8 cellular contexts compared by ENCODE assay signal in the genomic region with DNA sequence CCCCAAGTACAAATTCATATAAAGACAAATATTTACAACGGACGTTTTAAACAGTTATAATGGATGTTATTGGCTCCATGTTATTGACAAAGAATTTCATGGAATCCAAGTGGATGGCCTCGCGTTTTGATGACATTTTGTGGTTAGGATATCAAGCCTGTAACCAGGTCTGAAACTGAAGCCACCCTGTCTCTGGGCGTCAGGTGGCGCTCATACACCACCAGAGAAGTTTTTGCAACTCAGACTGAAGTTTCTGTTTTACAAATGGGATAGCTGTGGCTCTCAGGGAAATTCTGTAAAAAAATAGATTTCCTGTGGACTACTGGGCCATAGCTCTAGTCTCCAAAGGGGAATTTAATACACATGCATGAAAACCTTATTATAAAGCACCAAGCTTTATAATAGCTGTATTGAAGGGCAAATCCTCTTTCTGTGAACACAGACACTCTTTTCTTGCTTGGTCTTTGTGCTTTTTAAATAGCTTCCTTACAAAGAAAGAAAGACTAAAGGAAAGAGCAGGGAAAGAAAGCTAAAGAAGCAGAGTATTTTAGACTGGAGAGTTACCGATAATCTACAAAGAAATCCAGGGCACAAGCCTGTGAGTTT.
DNase-seq lines count a peak whose midpoint lies in the region; ATAC-seq and TF ChIP-seq lines count a peak whose summit lies in the region.

No MANE protein-coding gene starts in this region.

- no peak overlapping the region for H3K27ac Mint-ChIP-seq in type B pancreatic cell

- H3K27me3 Mint-ChIP-seq in type B pancreatic cell = peaks cover 27% of the 10 kb centered on the region

- DNase-seq in EL = peak; percentile 54
- peak; percentile 30 for DNase-seq in HK-2 (ENCODE audit: unreplicated experiment)
- peak; percentile 75 for DNase-seq in SK-MEL-5 (ENCODE audit: low read depth, low spot score)
- peak; percentile 69 for DNase-seq in colonic mucosa
- peak; percentile 60 to 76 for DNase-seq in lung microvascular endothelial cell (ENCODE audit: low read depth in 2 of 2)
- DNase-seq in type B pancreatic cell (ENCODE audit: extremely low spot score, unreplicated experiment) = no peak

- no peaks in the 10 kb centered on the region for H3K36me3 ChIP-seq in colonic mucosa

- H3K9ac ChIP-seq in colonic mucosa (ENCODE audit: low read depth in 2 of 2, low read length in 2 of 2) = no peak overlapping the region

- no peaks in the 10 kb centered on the region for H3K9me3 Mint-ChIP-seq in type B pancreatic cell

- TF ChIP-seq CTCF in colonic mucosa (IDR thresholded peaks at IDR 0.05) (peak; percentile 74), type B pancreatic cell (conservative IDR thresholded peaks at IDR 0.05) (peak; percentile 94)

- in situ Hi-C loops in SK-MEL-5 (cut with HindIII; ENCODE audit: low pct_unique_long_range_greater_than_20kb, low sequenced_read_pairs) = no loop called here

- intact Hi-C loops in colonic mucosa (cut with DNase I) = loop anchor here (5.0 to 10.0 kb wide), 3 partner anchors 118 to 230 kb away; no protein-coding TSS in a partner anchor

- ATAC-seq in GM19397 (IDR thresholded peaks at IDR 0.05; ENCODE audit: unreplicated experiment) (peak; percentile 77), GM19035 (IDR thresholded peaks at IDR 0.05; ENCODE audit: unreplicated experiment) (no peak)

- peaks cover 9% of the 10 kb centered on the region for H3K4me1 Mint-ChIP-seq in type B pancreatic cell (ENCODE audit: unreplicated experiment)

- no peak overlapping the region for H3K4me3 ChIP-seq in colonic mucosa

- no peaks in the 10 kb centered on the region for H3K9me3 ChIP-seq in colonic mucosa

- H3K36me3 Mint-ChIP-seq in type B pancreatic cell = no peaks in the 10 kb centered on the region

- H3K27me3 ChIP-seq in colonic mucosa = no peaks in the 10 kb centered on the region

- no peaks in the 10 kb centered on the region for H3K4me1 ChIP-seq in colonic mucosa

- H3K27ac ChIP-seq in colonic mucosa = no peak overlapping the region

- H3K4me3 Mint-ChIP-seq in type B pancreatic cell = no peak overlapping the region
